In genomic region chr6:83708970-83709747, GRCh38 we compare ENCODE assay signal across 8 cellular contexts. TPM values are rescaled to one million over a fixed set of nuclear protein-coding genes. Genes with fewer than 3 reads are reported as not detected.
DNase-seq lines count a peak whose midpoint lies in the region; ATAC-seq and TF ChIP-seq lines count a peak whose summit lies in the region.

Gene SNAP91 (minus strand): TSS chr6:83709101. CDS start chr6:83707927, 1,174 bp downstream.

- H3K9me3 ChIP-seq in upper lobe of left lung: peaks cover 0 to 10% (median 0%) of the 10 kb centered on the region in 4 donors

- 0 to 1% methylated on average over 13 to 52 of the region's 83 CpGs for WGBS in upper lobe of left lung, 2 donors

- no peak for TF ChIP-seq POLR2A in upper lobe of left lung (IDR thresholded peaks at IDR 0.05)

- H3K4me3 ChIP-seq in upper lobe of left lung: peak within 1 kb of the TSS in 3 of 4 donors; percentile 46 to 54 (median 52)

- no peak for TF ChIP-seq EP300 in upper lobe of left lung (IDR thresholded peaks at IDR 0.05)

- H3K36me3 Mint-ChIP-seq in activated T-cell treated with anti-CD3 and anti-CD28 coated beads, Interleukin-2, amount 50 U/mL, for 4 hours (ENCODE audit: insufficient read depth): no peaks in the 10 kb centered on the region
- H3K36me3 Mint-ChIP-seq in memory B cell: no peaks in the 10 kb centered on the region

- H3K4me1 ChIP-seq in upper lobe of left lung: peaks cover 11 to 20% (median 14%) of the 10 kb centered on the region in 4 donors

- peaks cover 0 to 22% (median 10%) of the 10 kb centered on the region in 4 donors for H3K27me3 ChIP-seq in upper lobe of left lung

- H3K4me3 Mint-ChIP-seq in activated T-cell treated with anti-CD3 and anti-CD28 coated beads, Interleukin-2, amount 50 U/mL, for 4 hours: no peak within 1 kb of the TSS
- peak within 1 kb of the TSS; percentile 39 for H3K4me3 Mint-ChIP-seq in memory B cell

- peaks cover 37% of the 10 kb centered on the region for H3K27me3 Mint-ChIP-seq in activated T-cell treated with anti-CD3 and anti-CD28 coated beads, Interleukin-2, amount 50 U/mL, for 4 hours (ENCODE audit: low read depth)
- H3K27me3 Mint-ChIP-seq in memory B cell: peaks cover 18% of the 10 kb centered on the region

- H3K27ac Mint-ChIP-seq in memory B cell: no peak within 1 kb of the TSS

- no peak for DNase-seq in activated T-cell treated with anti-CD3 and anti-CD28 coated beads, Interleukin-2, amount 50 U/mL, for 4 hours
- DNase-seq in activated T-cell treated with anti-CD3 and anti-CD28 coated beads for 4 hours (no peak), NCI-H524 (lab: John Stamatoyannopoulos, UW) (peak; percentile 69 to 86), dermis blood vessel endothelial cell (peak; percentile 32), memory B cell (ENCODE audit: low spot score in 2 of 2) (no peak), upper lobe of left lung (peak in 1 of 2 donors; percentile 77), NOMO-1 treated with DMSO at 0.1 percent for 48 hours (lab: John Stamatoyannopoulos, UW; ENCODE audit: unreplicated experiment) (no peak), SKM-1 (lab: John Stamatoyannopoulos, UW; ENCODE audit: unreplicated experiment) (no peak)

- peaks cover 3% of the 10 kb centered on the region for H3K4me1 Mint-ChIP-seq in activated T-cell treated with anti-CD3 and anti-CD28 coated beads, Interleukin-2, amount 50 U/mL, for 4 hours (ENCODE audit: low read depth)
- no peaks in the 10 kb centered on the region for H3K4me1 Mint-ChIP-seq in memory B cell

- no peak for TF ChIP-seq CTCF in upper lobe of left lung (IDR thresholded peaks at IDR 0.05)

- no peak within 1 kb of the TSS for H3K27ac ChIP-seq in upper lobe of left lung

- ATAC-seq in activated T-cell treated with anti-CD3 and anti-CD28 coated beads, Interleukin-2, amount 50 U/mL, for 4 hours: peak; percentile 23 to 25
- ATAC-seq in memory B cell (ENCODE audit: low read depth) (no peak), upper lobe of left lung (ENCODE audit: low FRiP score in 2 of 2) (peak in 1 of 2 donors; percentile 57)

- H3K9me3 Mint-ChIP-seq in activated T-cell treated with anti-CD3 and anti-CD28 coated beads, Interleukin-2, amount 50 U/mL, for 4 hours: peaks cover 12% of the 10 kb centered on the region
- peaks cover 10% of the 10 kb centered on the region for H3K9me3 Mint-ChIP-seq in memory B cell

- H3K36me3 ChIP-seq in upper lobe of left lung: no peaks in the 10 kb centered on the region

RNA-seq across cellular contexts. Expression of gene SNAP91, which starts in this region (rescaled TPM):
- total RNA-seq in activated T-cell treated with anti-CD3 and anti-CD28 coated beads, Interleukin-2, amount 50 U/mL, for 4 hours: not detected
- total RNA-seq in dermis blood vessel endothelial cell: 0.51 and 1.0 TPM in 2 replicates
- total RNA-seq in upper lobe of left lung: under 1 TPM in 1 of 6 donors, not detected in 5; 0.23 TPM

Comparison
In these comparisons a context has a peak if more than half of its experiments do, and no peak if none do; other contexts are left out.
1. Peak in ATAC-seq in activated T-cell treated with anti-CD3 and anti-CD28 coated beads, Interleukin-2, amount 50 U/mL, for 4 hours; RNA of the gene not detected or under 1 TPM.
2. DNase-seq: peak in NCI-H524 (2 of 2) and dermis blood vessel endothelial cell (single experiment); none in activated T-cell treated with anti-CD3 and anti-CD28 coated beads, Interleukin-2, amount 50 U/mL, for 4 hours (single experiment), activated T-cell treated with anti-CD3 and anti-CD28 coated beads for 4 hours (single experiment), memory B cell (0 of 2), NOMO-1 treated with DMSO at 0.1 percent for 48 hours (single experiment) and SKM-1 (single experiment).